18 cellular contexts compared by ENCODE assay signal in genomic region chr4:14069871-14070270, GRCh38.
"Had no signal": no experiment of that assay in that cellular context is flagged by ENCODE, and none has a peak within 500 bp of the region (broad histone marks: within the 10 kb centered on the region; RNA-seq: fewer than 3 reads in every experiment).

No MANE protein-coding gene starts in this region.

- DNase-seq: activated CD4-positive, alpha-beta T cell treated with anti-CD3 and anti-CD28 coated beads for 4 hours; activated CD4-positive, alpha-beta T cell treated with anti-CD3 and anti-CD28 coated beads, Interleukin-2, amount 50 U/mL, for 4 hours; activated CD8-positive, alpha-beta memory T cell treated with anti-CD3 and anti-CD28 coated beads, Interleukin-2, amount 50 U/mL, for 48 hours; activated CD8-positive, alpha-beta T cell treated with anti-CD3 and anti-CD28 coated beads, Interleukin-2, amount 10 ng/mL, durations not matched to agents 7 days and 5 days; activated naive CD4-positive, alpha-beta T cell treated with anti-CD3 and anti-CD28 coated beads, Interleukin-2, amount 50 U/mL, for 16 hours; activated naive CD8-positive, alpha-beta T cell treated with anti-CD3 and anti-CD28 coated beads, Interleukin-2, amount 10 ng/mL, durations not matched to agents 7 days and 5 days; activated T-cell treated with anti-CD3 and anti-CD28 coated beads, Interleukin-2, amount 50 U/mL, for 1 hour; central memory CD4-positive, alpha-beta T cell; NCI-H1092; NCI-H1930; NCI-H2171; NCI-H2227 treated with DMSO at 0.1 percent for 48 hours; NCI-H446 treated with DMSO at 0.1 percent for 48 hours; NCI-H748 treated with DMSO at 0.1 percent for 48 hours; PC-3; SHP77 had no signal

- FAIRE-seq: RCC 7860 had no signal

- ATAC-seq: activated CD4-positive, CD25-positive, alpha-beta regulatory T cell treated with anti-CD3 and anti-CD28 coated beads, Interleukin-2, amount 50 U/mL, for 24 hours; activated CD8-positive, alpha-beta T cell treated with anti-CD3 and anti-CD28 coated beads, Interleukin-2, amount 10 ng/mL, durations not matched to agents 7 days and 5 days; PC-3 had no signal
